In genomic region chr1:221435510-221435909, GRCh38 we compare ENCODE assay signal across 8 cellular contexts.
DNase-seq lines count a peak whose midpoint lies in the region; ATAC-seq, FAIRE-seq and TF ChIP-seq lines count a peak whose summit lies in the region.

No MANE protein-coding gene starts in this region.

- no peak overlapping the region for H3K27ac ChIP-seq in dorsolateral prefrontal cortex
- no peak overlapping the region for H3K27ac ChIP-seq in mesenchymal stem cell (ENCODE audit: low read length, poor library complexity, severe bottlenecking)

- no peaks in the 10 kb centered on the region for H3K36me3 ChIP-seq in mesenchymal stem cell (ENCODE audit: control insufficient read depth in 1 of 2, insufficient read depth in 2 of 2, low read depth in 1 of 2, low read length in 2 of 2)

- peaks cover 6% of the 10 kb centered on the region for H3K27me3 Mint-ChIP-seq in activated naive CD4-positive, alpha-beta T cell treated with anti-CD3 and anti-CD28 coated beads, Interleukin-2, amount 10 ng/mL, durations not matched to agents 7 days and 5 days

- no peak overlapping the region for H3K23ac ChIP-seq in mesenchymal stem cell (ENCODE audit: low read length in 2 of 2)

- peak; percentile 86 for FAIRE-seq in RCC 7860 (lab: Jason Lieb, UNC)

- H3K9ac ChIP-seq in mesenchymal stem cell (ENCODE audit: low read length): peak overlapping the region; percentile 9

- H3K27ac Mint-ChIP-seq in activated naive CD4-positive, alpha-beta T cell treated with anti-CD3 and anti-CD28 coated beads, Interleukin-2, amount 10 ng/mL, durations not matched to agents 7 days and 5 days: no peak overlapping the region

- peaks cover 0 to 2% (median 0%) of the 10 kb centered on the region in 45 donors for H3K27me3 ChIP-seq in dorsolateral prefrontal cortex
- H3K27me3 ChIP-seq in mesenchymal stem cell (ENCODE audit: control insufficient read depth in 1 of 2, insufficient read depth in 1 of 2, low read length in 2 of 2): no peaks in the 10 kb centered on the region

- peak; percentile 65 for ATAC-seq in GM21367 (IDR thresholded peaks at IDR 0.05; ENCODE audit: unreplicated experiment)

- H2BK5ac ChIP-seq in mesenchymal stem cell (ENCODE audit: low read depth, low read length, poor library complexity, severe bottlenecking): no peak overlapping the region

- peaks cover 21% of the 10 kb centered on the region for H3K4me1 Mint-ChIP-seq in activated naive CD4-positive, alpha-beta T cell treated with anti-CD3 and anti-CD28 coated beads, Interleukin-2, amount 10 ng/mL, durations not matched to agents 7 days and 5 days

- CTCF ChIA-PET in activated naive CD4-positive, alpha-beta T cell treated with anti-CD3 and anti-CD28 coated beads, Interleukin-2, amount 10 ng/mL, durations not matched to agents 7 days and 5 days (lab: Charles Lee): interaction anchor here (0.6 to 2.9 kb wide), 21 partner anchors 8 to 1020 kb away, joined by 3 to 16 read pairs (median 3); no protein-coding TSS in a partner anchor

- H3K79me1 ChIP-seq in mesenchymal stem cell (replicated peaks; ENCODE audit: low read length, poor library complexity, severe bottlenecking): no peaks in the 10 kb centered on the region

- H4K8ac ChIP-seq in mesenchymal stem cell (ENCODE audit: low read length): no peak overlapping the region

- H3K18ac ChIP-seq in mesenchymal stem cell (ENCODE audit: low read depth in 1 of 2, low read length in 2 of 2): no peak overlapping the region

- TF ChIP-seq EP300 in Ishikawa (IDR thresholded peaks at IDR 0.05; ENCODE audit: borderline replicate concordance): no peak

- intact Hi-C loops in dorsolateral prefrontal cortex (cut with DNase I): loop anchor here (5.0 to 10.0 kb wide), 6 partner anchors 98 to 631 kb away; partner anchors contain the start of gene HLX (in 1 of the 2)

- no peak overlapping the region for H2AFZ ChIP-seq in mesenchymal stem cell (ENCODE audit: low read depth, low read length)

- H2AK5ac ChIP-seq in mesenchymal stem cell (ENCODE audit: low read length, severe bottlenecking): no peak overlapping the region

- peak; percentile 88 to 100 (median 98) for TF ChIP-seq CTCF in dorsolateral prefrontal cortex (IDR thresholded peaks at IDR 0.05 in 54 of 56, conservative IDR thresholded peaks at IDR 0.05 in 2 of 56; ENCODE audit: low read depth in 1 of 56, partially characterized antibody in 56 of 56)

- H2BK12ac ChIP-seq in mesenchymal stem cell (ENCODE audit: low read length in 2 of 2): peak overlapping the region in 1 of 2 experiments; percentile 34

- peaks cover 1% of the 10 kb centered on the region for H3K4me1 ChIP-seq in mesenchymal stem cell (ENCODE audit: control insufficient read depth, insufficient read depth, low read depth, low read length)

- H2BK120ac ChIP-seq in mesenchymal stem cell (ENCODE audit: low read depth, low read length): no peak overlapping the region

- no peaks in the 10 kb centered on the region for H3K9me3 ChIP-seq in mesenchymal stem cell (ENCODE audit: control insufficient read depth, low read length)

- H2BK15ac ChIP-seq in mesenchymal stem cell (ENCODE audit: low read depth, poor library complexity, severe bottlenecking): no peak overlapping the region

- H4K91ac ChIP-seq in mesenchymal stem cell (ENCODE audit: low read length): no peak overlapping the region

- no peaks in the 10 kb centered on the region for H3K36me3 Mint-ChIP-seq in activated naive CD4-positive, alpha-beta T cell treated with anti-CD3 and anti-CD28 coated beads, Interleukin-2, amount 10 ng/mL, durations not matched to agents 7 days and 5 days

- H3K4me2 ChIP-seq in mesenchymal stem cell (ENCODE audit: low read length, poor library complexity, severe bottlenecking): no peak overlapping the region

- H3K4ac ChIP-seq in mesenchymal stem cell (ENCODE audit: low read depth in 1 of 2, low read length in 2 of 2): no peak overlapping the region

- peak; percentile 58 for TF ChIP-seq RAD21 in Ishikawa (IDR thresholded peaks at IDR 0.05; ENCODE audit: low read depth)

- no peak overlapping the region for H3K4me3 ChIP-seq in dorsolateral prefrontal cortex
- H3K4me3 ChIP-seq in mesenchymal stem cell (ENCODE audit: insufficient read depth in 1 of 2, low read depth in 1 of 2, low read length in 2 of 2): no peak overlapping the region

- no peaks in the 10 kb centered on the region for H3K9me3 Mint-ChIP-seq in activated naive CD4-positive, alpha-beta T cell treated with anti-CD3 and anti-CD28 coated beads, Interleukin-2, amount 10 ng/mL, durations not matched to agents 7 days and 5 days

- H3K14ac ChIP-seq in mesenchymal stem cell (ENCODE audit: low read length in 2 of 2): no peak overlapping the region

- H3K4me3 Mint-ChIP-seq in activated naive CD4-positive, alpha-beta T cell treated with anti-CD3 and anti-CD28 coated beads, Interleukin-2, amount 10 ng/mL, durations not matched to agents 7 days and 5 days: no peak overlapping the region

- DNase-seq in DMS 273 (lab: John Stamatoyannopoulos, UW; ENCODE audit: unreplicated experiment): peak; percentile 71
- DNase-seq in RCC 7860 (ENCODE audit: low spot score): peak; percentile 69
- no peak for DNase-seq in dorsolateral prefrontal cortex
- peak; percentile 76 for DNase-seq in mesenchymal stem cell
- no peak for DNase-seq in activated naive CD4-positive, alpha-beta T cell treated with anti-CD3 and anti-CD28 coated beads, Interleukin-2, amount 10 ng/mL, durations not matched to agents 7 days and 5 days
- DNase-seq in NCI-H1048 (lab: John Stamatoyannopoulos, UW): no peak

TF ChIP-seq in Ishikawa, 13 proteins besides CTCF, POLR2A, EP300 and RAD21:
- TF ChIP-seq NFIC (IDR thresholded peaks at IDR 0.05) (no peak), EGR1 (IDR thresholded peaks at IDR 0.05) (no peak), MAX (IDR thresholded peaks at IDR 0.05) (no peak), REST (IDR thresholded peaks at IDR 0.05; ENCODE audit: low read depth) (no peak), YY1 (IDR thresholded peaks at IDR 0.05; ENCODE audit: low read depth) (no peak), CREB1 (IDR thresholded peaks at IDR 0.05; ENCODE audit: low read depth) (no peak), TEAD4 (IDR thresholded peaks at IDR 0.05) (no peak)

Comparison
In these comparisons a context has a peak if more than half of its experiments do, and no peak if none do; other contexts are left out.
1. DNase-seq: peak in DMS 273 (single experiment), RCC 7860 (single experiment) and mesenchymal stem cell (single experiment); none in dorsolateral prefrontal cortex (0 of 10), activated naive CD4-positive, alpha-beta T cell treated with anti-CD3 and anti-CD28 coated beads, Interleukin-2, amount 10 ng/mL, durations not matched to agents 7 days and 5 days (single experiment) and NCI-H1048 (single experiment).